9 cellular contexts compared by ENCODE assay signal in genomic region chr3:185283374-185283935, GRCh38. TPM values are rescaled to one million over a fixed set of nuclear protein-coding genes. Genes with fewer than 3 reads are reported as not detected.
DNase-seq lines count a peak whose midpoint lies in the region; ATAC-seq and TF ChIP-seq lines count a peak whose summit lies in the region.
"Had no signal": no experiment of that assay in that cellular context is flagged by ENCODE, and none has a peak within 500 bp of the region (broad histone marks: within the 10 kb centered on the region; RNA-seq: fewer than 3 reads in every experiment).

No MANE protein-coding gene starts in this region.

- H3K27me3 ChIP-seq in iPS-20b (ENCODE audit: insufficient read depth, low read length) (peaks cover 5% of the 10 kb centered on the region; the same call in 1 of the 2 replicates), testis (no peaks in the 10 kb centered on the region)
- H3K27me3 ChIP-seq: BLaER1 treated with 17β-estradiol and CSF1 and Interleukin-3, amounts not matched to agents 10 nM and 100 nM had no signal

- H3K4me3 Mint-ChIP-seq in T-helper 2 cell treated with Interferon-gamma antibody and Interleukin-4, amounts not matched to agents 5 μg/mL and 100 μg/mL, for 36 hours: peak overlapping the region; percentile 98
- H3K4me3 Mint-ChIP-seq in activated T-cell treated with anti-CD3 and anti-CD28 coated beads, Interleukin-2, amount 50 U/mL, for 72 hours: peak overlapping the region; percentile 93 to 98

- H3K9me3 ChIP-seq in iPS-20b (ENCODE audit: insufficient read depth, low read depth, low read length) (no peaks in the 10 kb centered on the region), testis (no peaks in the 10 kb centered on the region)

- H3K27me3 Mint-ChIP-seq in T-helper 2 cell treated with Interferon-gamma antibody and Interleukin-4, amounts not matched to agents 5 μg/mL and 100 μg/mL, for 36 hours (ENCODE audit: low read depth): peaks cover 4% of the 10 kb centered on the region
- peaks cover 7% of the 10 kb centered on the region for H3K27me3 Mint-ChIP-seq in activated T-cell treated with anti-CD3 and anti-CD28 coated beads, Interleukin-2, amount 50 U/mL, for 72 hours (ENCODE audit: low read depth)

- H3K27ac Mint-ChIP-seq in T-helper 2 cell treated with Interferon-gamma antibody and Interleukin-4, amounts not matched to agents 5 μg/mL and 100 μg/mL, for 36 hours: peak overlapping the region; percentile 95
- peak overlapping the region; percentile 91 for H3K27ac Mint-ChIP-seq in activated T-cell treated with anti-CD3 and anti-CD28 coated beads, Interleukin-2, amount 50 U/mL, for 72 hours

- intact Hi-C loops in testis (cut with DNase I; ENCODE audit: low total_unique reads): no loop called here

- WGBS in testis, 2 donors: 30 to 41% methylated on average over 9 of the region's 9 CpGs

- H3K4me1 Mint-ChIP-seq in T-helper 2 cell treated with Interferon-gamma antibody and Interleukin-4, amounts not matched to agents 5 μg/mL and 100 μg/mL, for 36 hours (ENCODE audit: low read depth): peaks cover 16% of the 10 kb centered on the region
- H3K4me1 Mint-ChIP-seq in activated T-cell treated with anti-CD3 and anti-CD28 coated beads, Interleukin-2, amount 50 U/mL, for 72 hours (ENCODE audit: low read depth): peaks cover 30% of the 10 kb centered on the region

- peaks cover 22% of the 10 kb centered on the region for H3K9me3 Mint-ChIP-seq in T-helper 2 cell treated with Interferon-gamma antibody and Interleukin-4, amounts not matched to agents 5 μg/mL and 100 μg/mL, for 36 hours
- H3K9me3 Mint-ChIP-seq in activated T-cell treated with anti-CD3 and anti-CD28 coated beads, Interleukin-2, amount 50 U/mL, for 72 hours: peaks cover 0 to 3% of the 10 kb centered on the region in 2 donors

- TF ChIP-seq POLR2A in testis (IDR thresholded peaks at IDR 0.05): no peak

- no peak for ATAC-seq in activated T-cell treated with anti-CD3 and anti-CD28 coated beads, Interleukin-2, amount 50 U/mL, for 72 hours (replicated peaks in 1 of 2)
- no peak for ATAC-seq in GM21528 (IDR thresholded peaks at IDR 0.05; ENCODE audit: low FRiP score, unreplicated experiment)

- peak overlapping the region; percentile 74; the same call in 1 of the 2 replicates for H3K9ac ChIP-seq in iPS-20b (ENCODE audit: low read depth, low read length)
- H3K9ac ChIP-seq: BLaER1 treated with 17β-estradiol and CSF1 and Interleukin-3, amounts not matched to agents 10 nM and 100 nM had no signal

- TF ChIP-seq CTCF in testis (IDR thresholded peaks at IDR 0.05): no peak

- peaks cover 6% of the 10 kb centered on the region for H3K36me3 Mint-ChIP-seq in T-helper 2 cell treated with Interferon-gamma antibody and Interleukin-4, amounts not matched to agents 5 μg/mL and 100 μg/mL, for 36 hours (ENCODE audit: low read depth)
- peaks cover 8 to 13% of the 10 kb centered on the region in 2 donors for H3K36me3 Mint-ChIP-seq in activated T-cell treated with anti-CD3 and anti-CD28 coated beads, Interleukin-2, amount 50 U/mL, for 72 hours (ENCODE audit: insufficient read depth in 2 of 2)

- no peak overlapping the region for H3K27ac ChIP-seq in iPS-20b (ENCODE audit: low read length)
- H3K27ac ChIP-seq in testis: peak overlapping the region; percentile 80 to 87
- H3K27ac ChIP-seq: BLaER1 treated with 17β-estradiol and CSF1 and Interleukin-3, amounts not matched to agents 10 nM and 100 nM had no signal

- H3K4me3 ChIP-seq in iPS-20b (ENCODE audit: low read length) (peak overlapping the region; percentile 86), testis (peak overlapping the region; percentile 70 to 74)
- H3K4me3 ChIP-seq: BLaER1 treated with 17β-estradiol and CSF1 and Interleukin-3, amounts not matched to agents 10 nM and 100 nM had no signal

- DNase-seq in T-helper 2 cell treated with Interferon-gamma antibody and Interleukin-4, amounts not matched to agents 5 μg/mL and 100 μg/mL, for 36 hours (ENCODE audit: low spot score): no peak
- DNase-seq in T-helper 2 cell (no peak), testis (no peak), NCI-H1436 treated with DMSO at 0.1 percent for 48 hours (lab: John Stamatoyannopoulos, UW) (no peak), cerebellar nuclear complex (lab: John Stamatoyannopoulos, UW) (no peak)
- DNase-seq in activated T-cell treated with anti-CD3 and anti-CD28 coated beads, Interleukin-2, amount 50 U/mL, for 72 hours: no peak

- peaks cover 4% of the 10 kb centered on the region; the same call in 1 of the 2 replicates for H3K4me1 ChIP-seq in iPS-20b (ENCODE audit: insufficient read depth, low read length)
- H3K4me1 ChIP-seq in testis: peaks cover 12% of the 10 kb centered on the region

- H3K36me3 ChIP-seq in iPS-20b (ENCODE audit: insufficient read depth, low read depth, low read length): no peaks in the 10 kb centered on the region
- no peaks in the 10 kb centered on the region for H3K36me3 ChIP-seq in testis (ENCODE audit: low read depth, missing control alignments)
- H3K36me3 ChIP-seq: BLaER1 treated with 17β-estradiol and CSF1 and Interleukin-3, amounts not matched to agents 10 nM and 100 nM had no signal

RNA-seq across cellular contexts. Expression of gene EHHADH, which starts 29.6 kb away (rescaled TPM):
- total RNA-seq in activated T-cell treated with anti-CD3 and anti-CD28 coated beads, Interleukin-2, amount 50 U/mL, for 72 hours: 1 to 10 TPM; 5.3 to 6.9 TPM
- total RNA-seq in testis: 1 to 10 TPM; 5.2 to 7.5 TPM
- polyA plus RNA-seq in testis (ENCODE audit: insufficient read depth, low read depth, low replicate concordance): 6.1 TPM
